ENCODE assay signal across 13 cellular contexts in genomic region chr11:117410861-117411725, GRCh38.
DNase-seq lines count a peak whose midpoint lies in the region; ATAC-seq, FAIRE-seq and TF ChIP-seq lines count a peak whose summit lies in the region.
"Had no signal": no experiment of that assay in that cellular context is flagged by ENCODE, and none has a peak within 500 bp of the region (broad histone marks: within the 10 kb centered on the region; RNA-seq: fewer than 3 reads in every experiment).

No MANE protein-coding gene starts in this region.

- no peak for TF ChIP-seq EP300 in Ishikawa (IDR thresholded peaks at IDR 0.05; ENCODE audit: borderline replicate concordance)
- TF ChIP-seq EP300 in HepG2 (IDR thresholded peaks at IDR 0.05; ENCODE audit: low read depth in 2 of 2, low read length in 2 of 2), result no peak
- TF ChIP-seq EP300 in HepG2 (CRISPR knock-in tag; IDR thresholded peaks at IDR 0.05; ENCODE audit: borderline replicate concordance), result no peak

- H3K4me2 ChIP-seq in HepG2 (ENCODE audit: low read depth, low read length), result 0 out of 2 replicates have a peak overlapping the region, but pooled peaks have one; percentile 16

- DNase-seq in D341Med (ENCODE audit: low spot score) (peak; percentile 54), NCI-H524 (lab: John Stamatoyannopoulos, UW) (peak; percentile 83 to 86), HepG2 (ENCODE audit: low spot score) (peak; percentile 67), T-helper 9 cell (no peak), HuH-7 (ENCODE audit: low spot score) (no peak), gastrocnemius medialis (no peak)
- DNase-seq: activated CD4-positive, alpha-beta T cell treated with anti-CD3 and anti-CD28 coated beads, Interleukin-2, amount 50 U/mL, for 48 hours; caudate nucleus; naive B cell; stimulated activated CD4-positive, alpha-beta T cell treated with anti-CD3 and anti-CD28 coated beads, Interleukin-15, amount 100 ng/mL, for 24 hours had no signal

- CTCF ChIA-PET in HepG2 (lab: Yijun Ruan, JAX; ENCODE audit: low intra/inter-chr PET ratio, low total read pairs), result no interaction called here

- in situ Hi-C loops in HepG2 (cut with HindIII; ENCODE audit: extremely low pct_ligation_motif_present, low pct_unique_long_range_greater_than_20kb) (no loop called here), gastrocnemius medialis (cut with MboI; ENCODE audit: low sequenced_read_pairs in 4 of 4) (no loop called here)

- 56% methylated on average over 10 of the region's 14 CpGs for WGBS in HepG2 (ENCODE audit: low lambda C conversion rate)

- peak; percentile 90 for ATAC-seq in HepG2
- ATAC-seq in HG03432 (IDR thresholded peaks at IDR 0.05; ENCODE audit: unreplicated experiment), result no peak
- ATAC-seq in gastrocnemius medialis, result no peak

- TF ChIP-seq POLR2A in HepG2 (IDR thresholded peaks at IDR 0.05; ENCODE audit: insufficient read depth in 1 of 2, low read depth in 2 of 2, low read length in 2 of 2) (no peak), gastrocnemius medialis (IDR thresholded peaks at IDR 0.05) (no peak)

- TF ChIP-seq RAD21 in Ishikawa (IDR thresholded peaks at IDR 0.05; ENCODE audit: low read depth), result no peak
- 0 out of 2 replicates have a peak, but pooled peaks have one; percentile 23 for TF ChIP-seq RAD21 in HepG2 (CRISPR knock-in tag; IDR thresholded peaks at IDR 0.05)

- FAIRE-seq in HepG2 (lab: Jason Lieb, UNC), result peak; percentile 85

- H3K79me2 ChIP-seq in HepG2 (ENCODE audit: insufficient read depth, low read length), result no peaks in the 10 kb centered on the region

- no peak overlapping the region for H3K9ac ChIP-seq in HepG2 (ENCODE audit: insufficient read depth, low read depth, low read length)

- peaks cover 4% of the 10 kb centered on the region for H3K9me3 ChIP-seq in HepG2 (ENCODE audit: low read length)
- no peaks in the 10 kb centered on the region for H3K9me3 ChIP-seq in gastrocnemius medialis
- H3K9me3 ChIP-seq: SJSA1 had no signal

- H3K4me3 ChIP-seq in HepG2 (replicated peaks in 1 of 3; ENCODE audit: insufficient read depth in 1 of 3, low read depth in 2 of 3, low read length in 3 of 3) (no peak overlapping the region; a peak in 1 of 6 replicates), gastrocnemius medialis (no peak overlapping the region)
- H3K4me3 ChIP-seq: SJSA1 had no signal

- peaks cover 1 to 4% of the 10 kb centered on the region in 2 experiments; a peak in 2 of 5 replicates for H3K36me3 ChIP-seq in HepG2 (replicated peaks in 1 of 2; ENCODE audit: control insufficient read depth in 1 of 2, insufficient read depth in 2 of 2, low read length in 2 of 2)
- H3K36me3 ChIP-seq in gastrocnemius medialis, result peaks cover 0 to 12% of the 10 kb centered on the region in 2 donors
- H3K36me3 ChIP-seq: SJSA1 had no signal

- TF ChIP-seq CTCF in HepG2 (CRISPR knock-in tag; IDR thresholded peaks at IDR 0.05), result peak; percentile 82
- TF ChIP-seq CTCF in gastrocnemius medialis (IDR thresholded peaks at IDR 0.05 in 4 of 5, conservative IDR thresholded peaks at IDR 0.05 in 1 of 5), result no peak

- BruUV-seq in HepG2 (replicated peaks; lab: Mats Ljungman, UMichigan), result no TSS peak

- H3K4me1 ChIP-seq in HepG2 (ENCODE audit: insufficient read depth, low read length), result peaks cover 17% of the 10 kb centered on the region
- H3K4me1 ChIP-seq in gastrocnemius medialis, result no peaks in the 10 kb centered on the region
- H3K4me1 ChIP-seq: SJSA1 had no signal

- H3K27me3 ChIP-seq in HepG2 (ENCODE audit: control insufficient read depth in 1 of 2, insufficient read depth in 2 of 2, low read length in 2 of 2), result no peaks in the 10 kb centered on the region
- no peaks in the 10 kb centered on the region for H3K27me3 ChIP-seq in gastrocnemius medialis
- H3K27me3 ChIP-seq: SJSA1 had no signal

- H4K20me1 ChIP-seq in HepG2 (ENCODE audit: insufficient read depth, low read length), result no peaks in the 10 kb centered on the region

- POLR2A ChIA-PET in HepG2 (lab: Yijun Ruan, JAX), result interaction anchor here (1.3 kb wide), 1 partner anchor 83 kb away, joined by 4 read pairs; the partner anchor contains the start of gene CEP164

- peak overlapping the region; percentile 13 for H3K27ac ChIP-seq in HepG2 (ENCODE audit: extremely low read length, insufficient read depth, low read length)
- H3K27ac ChIP-seq in gastrocnemius medialis, result no peak overlapping the region
- H3K27ac ChIP-seq: SJSA1 had no signal

- intact Hi-C loops in HepG2 (cut with micrococcal nuclease; ENCODE audit: unreplicated experiment) (loop anchor here (5.0 kb wide), 1 partner anchor 179 kb away; the partner anchor contains the start of genes PCSK7 and RNF214), gastrocnemius medialis (cut with DNase I; ENCODE audit: low total_unique reads) (no loop called here)

- no peak overlapping the region for H2AFZ ChIP-seq in HepG2 (ENCODE audit: low read length)

TF ChIP-seq in Ishikawa, 13 proteins besides CTCF, POLR2A, EP300 and RAD21:
- peak; percentile 55; the same call in 1 of the 2 replicates for TF ChIP-seq TCF12 (IDR thresholded peaks at IDR 0.05; ENCODE audit: low read depth)
- TF ChIP-seq YY1 (IDR thresholded peaks at IDR 0.05; ENCODE audit: low read depth), result no peak
- peak; percentile 40 for TF ChIP-seq NFIC (IDR thresholded peaks at IDR 0.05)

TF ChIP-seq in HepG2, 621 proteins besides CTCF, POLR2A, EP300 and RAD21 (continues in another document):
- TF ChIP-seq TAF1 (CRISPR knock-in tag; IDR thresholded peaks at IDR 0.05) (no peak), THRA (CRISPR knock-in tag; IDR thresholded peaks at IDR 0.05; ENCODE audit: borderline replicate concordance) (peak; percentile 47; the same call in 1 of the 2 replicates), SOX6 (IDR thresholded peaks at IDR 0.05) (no peak), SOX6 (CRISPR knock-in tag; IDR thresholded peaks at IDR 0.05) (peak; percentile 76), POGZ (CRISPR knock-in tag; IDR thresholded peaks at IDR 0.05) (peak; percentile 68), ZNF644 (CRISPR knock-in tag; IDR thresholded peaks at IDR 0.05; ENCODE audit: low read depth) (no peak), MLLT10 (CRISPR knock-in tag; IDR thresholded peaks at IDR 0.05) (no peak), ZNF670 (CRISPR knock-in tag; IDR thresholded peaks at IDR 0.05; ENCODE audit: borderline replicate concordance) (0 out of 2 replicates have a peak, but pooled peaks have one; percentile 53), SNAPC4 (CRISPR knock-in tag; IDR thresholded peaks at IDR 0.05) (no peak), TAF15 (IDR thresholded peaks at IDR 0.05; ENCODE audit: low read depth, low read length, poor library complexity, severe bottlenecking) (no peak), ZNF33A (CRISPR knock-in tag; IDR thresholded peaks at IDR 0.05; ENCODE audit: borderline replicate concordance) (no peak), MLX (CRISPR knock-in tag; IDR thresholded peaks at IDR 0.05) (no peak)

Comparison
In these comparisons a context has a peak if more than half of its experiments do, and no peak if none do; other contexts are left out.
1. DNase-seq: peak in D341Med (single experiment), NCI-H524 (2 of 2) and HepG2 (single experiment); none in T-helper 9 cell (single experiment), HuH-7 (single experiment) and gastrocnemius medialis (0 of 2).